Comparison of ENCODE assay signal across 13 cellular contexts in genomic region chr16:76277099-76278030, GRCh38. TPM values are rescaled to one million over a fixed set of nuclear protein-coding genes. Genes with fewer than 3 reads are reported as not detected.
DNase-seq lines count a peak whose midpoint lies in the region; ATAC-seq, FAIRE-seq and TF ChIP-seq lines count a peak whose summit lies in the region.
"Had no signal": no experiment of that assay in that cellular context is flagged by ENCODE, and none has a peak within 500 bp of the region (broad histone marks: within the 10 kb centered on the region; RNA-seq: fewer than 3 reads in every experiment).

Gene CNTNAP4 (plus strand): TSS chr16:76277401. CDS start chr16:76277663, 262 bp downstream.

- H3K9me2 ChIP-seq in SK-N-SH = no peaks in the 10 kb centered on the region

- no peaks in the 10 kb centered on the region for H4K20me1 ChIP-seq in SK-N-SH (ENCODE audit: insufficient read depth)
- no peaks in the 10 kb centered on the region for H4K20me1 ChIP-seq in mammary epithelial cell (ENCODE audit: insufficient read depth, low read length)

- no peaks in the 10 kb centered on the region for H3K9me3 ChIP-seq in SK-N-SH
- no peaks in the 10 kb centered on the region for H3K9me3 ChIP-seq in mammary epithelial cell (replicated peaks; ENCODE audit: insufficient read depth, low read length)
- H3K9me3 ChIP-seq: stomach had no signal

- 0 out of 2 replicates have a peak, but pooled peaks have one; percentile 20 for TF ChIP-seq RAD21 in SK-N-SH (IDR thresholded peaks at IDR 0.05; ENCODE audit: low read length)

- dilution Hi-C loops in mammary epithelial cell (cut with HindIII; ENCODE audit: low sequenced_read_pairs) = no loop called here

- 21% methylated on average over 22 of the region's 22 CpGs for WGBS in SK-N-SH (ENCODE audit: low lambda C conversion rate)
- WGBS in mammary epithelial cell (ENCODE audit: low coverage, missing lambda C conversion rate) = 20% methylated on average over 18 of the region's 22 CpGs
- 14% methylated on average over 22 of the region's 22 CpGs for WGBS in lower leg skin, 2 donors

- TF ChIP-seq POLR2A in lower leg skin (IDR thresholded peaks at IDR 0.05) (no peak), H54 (IDR thresholded peaks at IDR 0.05; ENCODE audit: low read depth, low read length) (no peak)

- no peaks in the 10 kb centered on the region; a peak in 2 of 4 replicates for H3K4me1 ChIP-seq in SK-N-SH (ENCODE audit: control insufficient read depth in 1 of 2, insufficient read depth in 2 of 2, low read depth in 1 of 2, low read length in 1 of 2)
- H3K4me1 ChIP-seq in mammary epithelial cell (ENCODE audit: insufficient read depth, low read length) = no peaks in the 10 kb centered on the region
- H3K4me1 ChIP-seq: heart left ventricle, stomach had no signal

- intact Hi-C loops in mammary epithelial cell (cut with micrococcal nuclease) = loop anchor here (2.0 to 10.0 kb wide), 4 partner anchors 363 to 897 kb away; no protein-coding TSS in a partner anchor
- intact Hi-C loops in lower leg skin (cut with DNase I; ENCODE audit: low total_unique reads) = no loop called here

- H3K4me2 ChIP-seq in SK-N-SH = no peak within 1 kb of the TSS
- H3K4me2 ChIP-seq in mammary epithelial cell (ENCODE audit: insufficient read depth, low read depth, low read length) = peak within 1 kb of the TSS; percentile 42

- FAIRE-seq in H54 (lab: Jason Lieb, UNC) = no peak
- FAIRE-seq: K562 had no signal

- H3K9ac ChIP-seq in SK-N-SH (no peak within 1 kb of the TSS), mammary epithelial cell (ENCODE audit: insufficient read depth, low read length) (no peak within 1 kb of the TSS)

- no TSS peak for BruUV-seq in mammary epithelial cell (replicated peaks; lab: Mats Ljungman, UMichigan)

- H3K79me2 ChIP-seq in SK-N-SH (ENCODE audit: insufficient read depth) (no peaks in the 10 kb centered on the region), mammary epithelial cell (ENCODE audit: insufficient read depth, low read length) (no peaks in the 10 kb centered on the region)

- no peak for TF ChIP-seq CTCF in SK-N-SH (IDR thresholded peaks at IDR 0.05)
- no peak for TF ChIP-seq CTCF in mammary epithelial cell (conservative IDR thresholded peaks at IDR 0.05 in 1 of 2, IDR thresholded peaks at IDR 0.05 in 1 of 2; ENCODE audit: extremely low read depth in 1 of 2, insufficient read depth in 1 of 2, low read depth in 1 of 2, low read length in 2 of 2)
- no peak for TF ChIP-seq CTCF in lower leg skin (IDR thresholded peaks at IDR 0.05)

- TF ChIP-seq EP300 in SK-N-SH (IDR thresholded peaks at IDR 0.05; ENCODE audit: borderline replicate concordance in 1 of 2, low read depth in 1 of 2, low read length in 1 of 2) = no peak

- H3K36me3 ChIP-seq in SK-N-SH (replicated peaks in 1 of 2; ENCODE audit: control insufficient read depth in 1 of 2, insufficient read depth in 2 of 2, low read length in 1 of 2) = no peaks in the 10 kb centered on the region
- no peaks in the 10 kb centered on the region for H3K36me3 ChIP-seq in mammary epithelial cell (ENCODE audit: insufficient read depth, low read length)
- H3K36me3 ChIP-seq: heart left ventricle, stomach had no signal

- POLR2A ChIA-PET in SK-N-SH (lab: Yijun Ruan, JAX) = interaction anchor here (1.1 kb wide), 1 partner anchor 380 kb away, joined by 3 read pairs; no protein-coding TSS in a partner anchor

- H3K4me3 ChIP-seq in SK-N-SH (ENCODE audit: low read depth in 2 of 2, low read length in 1 of 2) (peak within 1 kb of the TSS in 1 of 2 experiments; percentile 24; a peak in 1 of 4 replicates), mammary epithelial cell (replicated peaks in 1 of 3; ENCODE audit: insufficient read depth in 1 of 3, low read depth in 2 of 3, low read length in 3 of 3) (no peak within 1 kb of the TSS), lower leg skin (ENCODE audit: low read depth, poor library complexity, severe bottlenecking) (no peak within 1 kb of the TSS)
- H3K4me3 ChIP-seq: heart left ventricle, K562, stomach had no signal

- CTCF ChIA-PET in SK-N-SH (lab: Yijun Ruan, JAX) (interaction anchor here (1.0 to 8.1 kb wide), 10 partner anchors 10 to 893 kb away, joined by 3 to 84 read pairs (median 7); no protein-coding TSS in a partner anchor), mammary epithelial cell (lab: Charles Lee; ENCODE audit: low non-redundant PET) (no interaction called here)

- H3K27ac ChIP-seq in SK-N-SH (ENCODE audit: low read depth in 2 of 2, low read length in 1 of 2) (peak within 1 kb of the TSS in 1 of 2 experiments; percentile 2; a peak in 1 of 4 replicates), mammary epithelial cell (ENCODE audit: insufficient read depth, low read depth, low read length) (no peak within 1 kb of the TSS), temporal lobe (ENCODE audit: low read depth, low read length) (peak within 1 kb of the TSS; percentile 81)
- H3K27ac ChIP-seq: heart left ventricle, stomach had no signal

- DNase-seq in SK-N-SH (peak; percentile 51), mammary epithelial cell (no peak), lower leg skin (ENCODE audit: low spot score in 2 of 2) (peak; percentile 15 to 86), H54 (ENCODE audit: insufficient read length, low spot score) (no peak), GDM1 (lab: John Stamatoyannopoulos, UW) (no peak)
- DNase-seq: activated naive CD4-positive, alpha-beta T cell treated with anti-CD3 and anti-CD28 coated beads, Interleukin-2, amount 50 U/mL, for 16 hours; stimulated activated CD4-positive, alpha-beta T cell treated with anti-CD3 and anti-CD28 coated beads, Interleukin-2, amount 100 ng/mL, for 24 hours; stomach had no signal

- H3K27me3 ChIP-seq in SK-N-SH (ENCODE audit: insufficient read depth) = no peaks in the 10 kb centered on the region
- H3K27me3 ChIP-seq in mammary epithelial cell (ENCODE audit: insufficient read depth, low read length) = peaks cover 4% of the 10 kb centered on the region

- in situ Hi-C loops in mammary epithelial cell (cut with MboI; ENCODE audit: low sequenced_read_pairs in 2 of 2) = no loop called here

- H2AFZ ChIP-seq in SK-N-SH (ENCODE audit: low read depth) = no peak within 1 kb of the TSS
- H2AFZ ChIP-seq in mammary epithelial cell (ENCODE audit: low read depth, low read length) = peak within 1 kb of the TSS; percentile 48

- no peaks in the 10 kb centered on the region for H3F3A ChIP-seq in SK-N-SH (replicated peaks; ENCODE audit: insufficient read depth)

- no peak for ATAC-seq in SK-N-SH treated with all-trans-retinoic acid at 6 μM for 48 hours
- no peak for ATAC-seq in HG03354 (IDR thresholded peaks at IDR 0.05; ENCODE audit: poor library complexity, severe bottlenecking, unreplicated experiment)
- ATAC-seq: heart left ventricle, K562 had no signal

TF ChIP-seq in SK-N-SH, 30 proteins besides CTCF, POLR2A, EP300 and RAD21 (continues in another document):
- TF ChIP-seq FOXM1 (IDR thresholded peaks at IDR 0.05; ENCODE audit: low read depth) = no peak
- TF ChIP-seq GABPA (IDR thresholded peaks at IDR 0.05; ENCODE audit: low read depth) = no peak
- no peak for TF ChIP-seq MEF2A (IDR thresholded peaks at IDR 0.05; ENCODE audit: borderline replicate concordance, low read depth)
- TF ChIP-seq YY1 (IDR thresholded peaks at IDR 0.05; ENCODE audit: low read depth) = no peak

TF ChIP-seq in SK-N-SH treated with all-trans-retinoic acid at 6 μM for 48 hours, 23 proteins besides CTCF, POLR2A, EP300 and RAD21 (continues in another document):
- no peak for TF ChIP-seq TOX (CRISPR knock-in tag; IDR thresholded peaks at IDR 0.05; ENCODE audit: borderline replicate concordance)
- TF ChIP-seq PATZ1 (CRISPR knock-in tag; IDR thresholded peaks at IDR 0.05; ENCODE audit: borderline replicate concordance) = no peak
- TF ChIP-seq ZFP3 (CRISPR knock-in tag; IDR thresholded peaks at IDR 0.05) = no peak
- no peak for TF ChIP-seq ZNF565 (CRISPR knock-in tag; conservative IDR thresholded peaks at IDR 0.05; ENCODE audit: low read depth)
- no peak for TF ChIP-seq POU6F1 (CRISPR knock-in tag; IDR thresholded peaks at IDR 0.05; ENCODE audit: borderline replicate concordance, low read depth)
- TF ChIP-seq GLIS3 (CRISPR knock-in tag; IDR thresholded peaks at IDR 0.05) = no peak

RNA-seq across cellular contexts. Expression of gene CNTNAP4, which starts in this region (rescaled TPM):
- polyA plus RNA-seq in SK-N-SH (2012; rRNA removed) (not detected in 2 replicates), mammary epithelial cell (0.61 TPM)
- polyA plus RNA-seq in SK-N-SH (2012; cell fraction: cytosol; rRNA removed) = 0.01 and 0.04 TPM in 2 replicates
- 0.01 and 0.02 TPM in 2 replicates for polyA plus RNA-seq in SK-N-SH (2012; cell fraction: nucleus; rRNA removed)
- total RNA-seq in mammary epithelial cell (1 to 10 TPM in 1 of 2 donors, under 1 TPM in 1; 0.83 to 7.7 TPM), lower leg skin (not detected), temporal lobe (29.5 TPM)
- 1.2 TPM for polyA minus RNA-seq in mammary epithelial cell
- total RNA-seq: heart left ventricle, K562 had no signal
- polyA plus RNA-seq: heart left ventricle, K562, stomach had no signal

Comparison
In these comparisons a context has a peak if more than half of its experiments do, and no peak if none do; other contexts are left out.
1. Peak in DNase-seq in SK-N-SH; RNA of the gene not detected or under 1 TPM.
2. Peak in DNase-seq in lower leg skin; RNA of the gene not detected or under 1 TPM.